In the genomic region with DNA sequence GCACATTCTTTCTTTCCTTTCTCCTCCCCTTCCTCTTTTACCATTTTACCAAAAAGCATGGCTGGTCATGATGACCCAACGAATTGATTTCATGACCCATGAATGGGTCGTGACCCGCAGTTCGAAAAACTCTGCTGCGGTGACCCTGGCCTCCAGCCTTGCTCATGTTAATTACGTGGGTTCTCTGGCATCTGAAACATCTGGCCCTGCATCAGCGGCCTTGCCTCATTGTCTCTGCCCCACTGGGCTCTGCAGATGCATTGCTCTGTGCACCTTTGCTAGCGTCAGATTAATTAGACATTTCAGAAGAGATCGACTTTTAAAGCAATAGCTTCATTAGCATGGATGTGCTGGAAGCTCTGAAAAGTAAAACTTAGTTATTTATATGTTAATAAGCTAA, we compare ENCODE assay signal across 21 cellular contexts.
"Had no signal": no experiment of that assay in that cellular context is flagged by ENCODE, and none has a peak within 500 bp of the region (broad histone marks: within the 10 kb centered on the region; RNA-seq: fewer than 3 reads in every experiment).

No MANE protein-coding gene starts in this region.

- H3K4me1 ChIP-seq: ascending aorta, breast epithelium, gastroesophageal sphincter, heart left ventricle, parathyroid adenoma, right lobe of liver, stomach had no signal

- H3K9me3 Mint-ChIP-seq: activated CD4-positive, alpha-beta T cell treated with anti-CD3 and anti-CD28 coated beads, Interleukin-2, amount 10 ng/mL, durations not matched to agents 7 days and 5 days had no signal

- H3K27ac ChIP-seq: ascending aorta, breast epithelium, coronary artery, gastroesophageal sphincter, heart left ventricle, parathyroid adenoma, right lobe of liver, stomach had no signal

- H3K4me3 ChIP-seq: ascending aorta, breast epithelium, coronary artery, gastroesophageal sphincter, heart left ventricle, mucosa of descending colon, right lobe of liver, stomach had no signal

- DNase-seq: activated CD4-positive, alpha-beta T cell treated with anti-CD3 and anti-CD28 coated beads, Interleukin-2, amount 10 ng/mL, durations not matched to agents 7 days and 5 days; activated CD8-positive, alpha-beta T cell treated with anti-CD3 and anti-CD28 coated beads, Interleukin-2, amount 10 ng/mL, durations not matched to agents 7 days and 5 days; activated naive CD4-positive, alpha-beta T cell treated with anti-CD3 and anti-CD28 coated beads, Interleukin-2, amount 10 ng/mL, durations not matched to agents 7 days and 5 days; activated T-cell treated with anti-CD3 and anti-CD28 coated beads, Interleukin-2, amount 50 U/mL, for 4 hours; heart left ventricle; left ventricle myocardium superior; mucosa of descending colon; naive B cell; right lobe of liver; small intestine; stimulated activated CD4-positive, alpha-beta T cell treated with anti-CD3 and anti-CD28 coated beads, Interleukin-15, amount 100 ng/mL, for 24 hours; stimulated activated CD4-positive, alpha-beta T cell treated with anti-CD3 and anti-CD28 coated beads, Interleukin-2, amount 100 ng/mL, for 48 hours; stomach; trophoblast cell had no signal

- H3K36me3 ChIP-seq: ascending aorta, breast epithelium, gastroesophageal sphincter, heart left ventricle, right lobe of liver, stomach had no signal

- H3K9ac ChIP-seq: parathyroid adenoma had no signal

- H3K79me2 ChIP-seq: parathyroid adenoma had no signal

- H3K27ac Mint-ChIP-seq: activated CD4-positive, alpha-beta T cell treated with anti-CD3 and anti-CD28 coated beads, Interleukin-2, amount 10 ng/mL, durations not matched to agents 7 days and 5 days; activated CD8-positive, alpha-beta T cell treated with anti-CD3 and anti-CD28 coated beads, Interleukin-2, amount 10 ng/mL, durations not matched to agents 7 days and 5 days; activated naive CD4-positive, alpha-beta T cell treated with anti-CD3 and anti-CD28 coated beads, Interleukin-2, amount 10 ng/mL, durations not matched to agents 7 days and 5 days; memory B cell; naive B cell; T-helper 1 cell treated with Interleukin-12 subunit alpha and Interleukin-12 subunit beta and Interleukin-4 antibody, amounts not matched to agents 30 μg/mL and 1 μg/mL, for 36 hours had no signal

- FAIRE-seq: small intestine had no signal

- H3K36me3 Mint-ChIP-seq: activated naive CD4-positive, alpha-beta T cell treated with anti-CD3 and anti-CD28 coated beads, Interleukin-2, amount 10 ng/mL, durations not matched to agents 7 days and 5 days; naive B cell had no signal

- H3K9me3 ChIP-seq: ascending aorta, mucosa of descending colon, right lobe of liver had no signal

- H3K27me3 Mint-ChIP-seq: activated CD4-positive, alpha-beta T cell treated with anti-CD3 and anti-CD28 coated beads, Interleukin-2, amount 10 ng/mL, durations not matched to agents 7 days and 5 days; activated naive CD4-positive, alpha-beta T cell treated with anti-CD3 and anti-CD28 coated beads, Interleukin-2, amount 10 ng/mL, durations not matched to agents 7 days and 5 days had no signal

- H3K4me3 Mint-ChIP-seq: activated CD4-positive, alpha-beta T cell treated with anti-CD3 and anti-CD28 coated beads, Interleukin-2, amount 10 ng/mL, durations not matched to agents 7 days and 5 days; activated CD8-positive, alpha-beta T cell treated with anti-CD3 and anti-CD28 coated beads, Interleukin-2, amount 10 ng/mL, durations not matched to agents 7 days and 5 days; activated naive CD4-positive, alpha-beta T cell treated with anti-CD3 and anti-CD28 coated beads, Interleukin-2, amount 10 ng/mL, durations not matched to agents 7 days and 5 days; activated T-cell treated with anti-CD3 and anti-CD28 coated beads, Interleukin-2, amount 50 U/mL, for 4 hours; memory B cell; naive B cell; T-helper 1 cell treated with Interleukin-12 subunit alpha and Interleukin-12 subunit beta and Interleukin-4 antibody, amounts not matched to agents 30 μg/mL and 1 μg/mL, for 36 hours had no signal

- H3K4me1 Mint-ChIP-seq: activated CD4-positive, alpha-beta T cell treated with anti-CD3 and anti-CD28 coated beads, Interleukin-2, amount 10 ng/mL, durations not matched to agents 7 days and 5 days; activated naive CD4-positive, alpha-beta T cell treated with anti-CD3 and anti-CD28 coated beads, Interleukin-2, amount 10 ng/mL, durations not matched to agents 7 days and 5 days; memory B cell; naive B cell had no signal

- H3K27me3 ChIP-seq: ascending aorta, breast epithelium, gastroesophageal sphincter, heart left ventricle, right lobe of liver, stomach had no signal

- H2AFZ ChIP-seq: parathyroid adenoma had no signal
